1 cellular context compared by ENCODE assay signal in genomic region chr20:62969179-62969760, GRCh38.
TF ChIP-seq lines count a peak whose summit lies in the region.

No MANE protein-coding gene starts in this region.

TF ChIP-seq in HepG2, 621 proteins besides CTCF, POLR2A, EP300 and RAD21 (continued from another document and continues in another):
- TF ChIP-seq ZNF598 (CRISPR knock-in tag; IDR thresholded peaks at IDR 0.05; ENCODE audit: borderline replicate concordance), result no peak; the same call in 1 of the 2 replicates
- TF ChIP-seq AGO2 (optimal IDR thresholded peaks at IDR 0.05; ENCODE audit: low read depth, low read length), result peak; percentile 62
- no peak for TF ChIP-seq POGK (CRISPR knock-in tag; conservative IDR thresholded peaks at IDR 0.05)
- TF ChIP-seq ATF1 (CRISPR knock-in tag; IDR thresholded peaks at IDR 0.05), result no peak
- TF ChIP-seq KMT2A (CRISPR knock-in tag; IDR thresholded peaks at IDR 0.05), result 0 out of 2 replicates have a peak, but pooled peaks have one; percentile 14
- TF ChIP-seq PRDM10 (CRISPR knock-in tag; IDR thresholded peaks at IDR 0.05; ENCODE audit: low read depth), result 0 out of 2 replicates have a peak, but pooled peaks have one; percentile 13
- TF ChIP-seq ZNF546 (CRISPR knock-in tag; conservative IDR thresholded peaks at IDR 0.05), result no peak
- TF ChIP-seq CERS6 (CRISPR knock-in tag; IDR thresholded peaks at IDR 0.05), result no peak
- no peak for TF ChIP-seq ZBTB7B (CRISPR knock-in tag; IDR thresholded peaks at IDR 0.05)
- 0 out of 2 replicates have a peak, but pooled peaks have one; percentile 2 for TF ChIP-seq CHD4 (IDR thresholded peaks at IDR 0.05; ENCODE audit: borderline replicate concordance, low read length)
- TF ChIP-seq AKAP8 (CRISPR knock-in tag; IDR thresholded peaks at IDR 0.05), result peak; percentile 68
- no peak for TF ChIP-seq MATR3 (CRISPR knock-in tag; IDR thresholded peaks at IDR 0.05)
- TF ChIP-seq ZNF737 (CRISPR knock-in tag; IDR thresholded peaks at IDR 0.05; ENCODE audit: borderline replicate concordance), result no peak
- TF ChIP-seq ZFP82 (CRISPR knock-in tag; IDR thresholded peaks at IDR 0.05; ENCODE audit: borderline replicate concordance), result 0 out of 2 replicates have a peak, but pooled peaks have one; percentile 77
- TF ChIP-seq TSC22D2 (CRISPR knock-in tag; IDR thresholded peaks at IDR 0.05; ENCODE audit: borderline replicate concordance), result no peak
- TF ChIP-seq ZNF839 (CRISPR knock-in tag; IDR thresholded peaks at IDR 0.05; ENCODE audit: borderline replicate concordance), result peak; percentile 1; the same call in 1 of the 2 replicates
- TF ChIP-seq ATF7 (IDR thresholded peaks at IDR 0.05), result no peak
- TF ChIP-seq ATF7 (CRISPR knock-in tag; IDR thresholded peaks at IDR 0.05), result peak; percentile 58; the same call in 1 of the 2 replicates
- no peak for TF ChIP-seq MLX (CRISPR knock-in tag; IDR thresholded peaks at IDR 0.05)
- no peak for TF ChIP-seq ZNF281 (CRISPR knock-in tag; IDR thresholded peaks at IDR 0.05; ENCODE audit: borderline replicate concordance)
- TF ChIP-seq CSRNP2 (CRISPR knock-in tag; conservative IDR thresholded peaks at IDR 0.05; ENCODE audit: low read depth), result no peak
- no peak for TF ChIP-seq SATB2 (CRISPR knock-in tag; IDR thresholded peaks at IDR 0.05)
- no peak for TF ChIP-seq KIAA2018 (CRISPR knock-in tag; IDR thresholded peaks at IDR 0.05; ENCODE audit: borderline replicate concordance)
- no peak for TF ChIP-seq THAP8 (CRISPR knock-in tag; IDR thresholded peaks at IDR 0.05; ENCODE audit: borderline replicate concordance)
- TF ChIP-seq NR3C1 (CRISPR knock-in tag; IDR thresholded peaks at IDR 0.05), result no peak
- no peak for TF ChIP-seq ARID3A (IDR thresholded peaks at IDR 0.05; ENCODE audit: low read depth, low read length)
- TF ChIP-seq ZNF816 (CRISPR knock-in tag; IDR thresholded peaks at IDR 0.05; ENCODE audit: borderline replicate concordance), result peak; percentile 77; the same call in 1 of the 2 replicates
- TF ChIP-seq ZNF296 (CRISPR knock-in tag; conservative IDR thresholded peaks at IDR 0.05), result 0 out of 2 replicates have a peak, but pooled peaks have one; percentile 6
- TF ChIP-seq ARID2 (CRISPR knock-in tag; IDR thresholded peaks at IDR 0.05; ENCODE audit: borderline replicate concordance), result no peak
- TF ChIP-seq XBP1 (CRISPR knock-in tag; IDR thresholded peaks at IDR 0.05), result no peak
